9 cellular contexts compared by ENCODE assay signal in genomic region chr1:228776439-228776838, GRCh38. TPM values are rescaled to one million over a fixed set of nuclear protein-coding genes. Genes with fewer than 3 reads are reported as not detected.
"Had no signal": no experiment of that assay in that cellular context is flagged by ENCODE, and none has a peak within 500 bp of the region (broad histone marks: within the 10 kb centered on the region; RNA-seq: fewer than 3 reads in every experiment).

No MANE protein-coding gene starts in this region.

- DNase-seq: GM23248, GOT3, H9, HCEC 1CT had no signal

- H3K4me3 ChIP-seq: GM23248 had no signal

- H2AFZ ChIP-seq: GM23248 had no signal

- H3K27ac ChIP-seq: GM23248, HL-60 had no signal

- H3K36me3 Mint-ChIP-seq: IgD-negative memory B cell had no signal

- ATAC-seq: HepG2 had no signal

- H3K4me3 Mint-ChIP-seq: H9, IgD-negative memory B cell had no signal

- H3K9me3 Mint-ChIP-seq: H9, IgD-negative memory B cell had no signal

- FAIRE-seq: H54, HepG2 had no signal

- H3K4me1 Mint-ChIP-seq: IgD-negative memory B cell had no signal

- H3K27ac Mint-ChIP-seq: H9, IgD-negative memory B cell had no signal

- H3K9ac ChIP-seq: GM23248 had no signal

RNA-seq across cellular contexts. Expression of gene RHOU, which starts 41.2 kb away (rescaled TPM):
- total RNA-seq: HT1080 had no signal
- polyA plus RNA-seq: IgD-negative memory B cell had no signal
